22 cellular contexts compared by ENCODE assay signal in genomic region chr5:144065766-144066165, GRCh38.
"Had no signal": no experiment of that assay in that cellular context is flagged by ENCODE, and none has a peak within 500 bp of the region (broad histone marks: within the 10 kb centered on the region; RNA-seq: fewer than 3 reads in every experiment).

No MANE protein-coding gene starts in this region.

- DNase-seq: colonic mucosa; cortex of kidney; effector CD8-positive, alpha-beta T cell; effector memory CD8-positive, alpha-beta T cell; endodermal cell; foreskin keratinocyte; gastrocnemius medialis; glutamatergic neuron; head of caudate nucleus; heart right ventricle; hippocampal formation; left cardiac atrium; left lung; left ventricle myocardium superior; lower lobe of right lung; mesenchymal stem cell; mucosa of descending colon; naive B cell had no signal

- H3K27me3 ChIP-seq: colonic mucosa, esophagus muscularis mucosa, foreskin keratinocyte, gastrocnemius medialis, heart right ventricle, left lung had no signal

- H3K27ac ChIP-seq: colonic mucosa, esophagus muscularis mucosa, foreskin keratinocyte, gastrocnemius medialis, heart right ventricle, left lung, lower lobe of right lung had no signal

- FAIRE-seq: endometrium, islet of Langerhans, keratinocyte had no signal

- H3K4me1 ChIP-seq: colonic mucosa, esophagus muscularis mucosa, foreskin keratinocyte, gastrocnemius medialis, heart right ventricle, left lung, lower lobe of right lung had no signal

- ATAC-seq: effector memory CD8-positive, alpha-beta T cell; foreskin keratinocyte; gastrocnemius medialis; heart right ventricle; left cardiac atrium; left lung; left ventricle myocardium superior; lower lobe of right lung; mucosa of descending colon had no signal

- H3K9me3 ChIP-seq: colonic mucosa, gastrocnemius medialis, lower lobe of right lung, mucosa of descending colon had no signal

- H3K36me3 ChIP-seq: colonic mucosa, esophagus muscularis mucosa, gastrocnemius medialis, heart right ventricle, left lung, lower lobe of right lung had no signal

- H3K4me3 ChIP-seq: colonic mucosa, esophagus muscularis mucosa, gastrocnemius medialis, heart right ventricle, left lung, lower lobe of right lung, mucosa of descending colon had no signal
